ENCODE assay signal across 1 cellular context in the genomic region with DNA sequence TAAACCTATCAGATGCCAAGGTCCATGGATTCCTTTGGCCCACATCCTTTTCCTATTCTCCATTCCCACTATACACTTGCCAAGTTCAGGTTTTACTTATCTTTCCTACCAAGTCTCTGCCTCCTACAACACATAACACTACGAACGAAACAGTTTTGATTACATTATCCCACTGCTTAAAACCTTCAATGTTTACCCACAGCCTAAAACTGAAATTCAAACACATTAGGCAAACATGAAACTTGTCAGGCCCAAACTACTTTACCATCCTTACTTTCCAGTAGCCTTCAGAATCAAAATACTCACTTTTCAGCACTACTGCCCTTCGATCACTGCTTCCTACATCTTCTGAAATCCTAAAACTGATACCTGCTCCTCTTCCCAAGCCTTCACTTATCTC.
TF ChIP-seq lines count a peak whose summit lies in the region.

No MANE protein-coding gene starts in this region.

TF ChIP-seq in K562, 482 proteins besides CTCF, POLR2A, EP300 and RAD21 (continued from another document):
- TF ChIP-seq, protein P1, sequence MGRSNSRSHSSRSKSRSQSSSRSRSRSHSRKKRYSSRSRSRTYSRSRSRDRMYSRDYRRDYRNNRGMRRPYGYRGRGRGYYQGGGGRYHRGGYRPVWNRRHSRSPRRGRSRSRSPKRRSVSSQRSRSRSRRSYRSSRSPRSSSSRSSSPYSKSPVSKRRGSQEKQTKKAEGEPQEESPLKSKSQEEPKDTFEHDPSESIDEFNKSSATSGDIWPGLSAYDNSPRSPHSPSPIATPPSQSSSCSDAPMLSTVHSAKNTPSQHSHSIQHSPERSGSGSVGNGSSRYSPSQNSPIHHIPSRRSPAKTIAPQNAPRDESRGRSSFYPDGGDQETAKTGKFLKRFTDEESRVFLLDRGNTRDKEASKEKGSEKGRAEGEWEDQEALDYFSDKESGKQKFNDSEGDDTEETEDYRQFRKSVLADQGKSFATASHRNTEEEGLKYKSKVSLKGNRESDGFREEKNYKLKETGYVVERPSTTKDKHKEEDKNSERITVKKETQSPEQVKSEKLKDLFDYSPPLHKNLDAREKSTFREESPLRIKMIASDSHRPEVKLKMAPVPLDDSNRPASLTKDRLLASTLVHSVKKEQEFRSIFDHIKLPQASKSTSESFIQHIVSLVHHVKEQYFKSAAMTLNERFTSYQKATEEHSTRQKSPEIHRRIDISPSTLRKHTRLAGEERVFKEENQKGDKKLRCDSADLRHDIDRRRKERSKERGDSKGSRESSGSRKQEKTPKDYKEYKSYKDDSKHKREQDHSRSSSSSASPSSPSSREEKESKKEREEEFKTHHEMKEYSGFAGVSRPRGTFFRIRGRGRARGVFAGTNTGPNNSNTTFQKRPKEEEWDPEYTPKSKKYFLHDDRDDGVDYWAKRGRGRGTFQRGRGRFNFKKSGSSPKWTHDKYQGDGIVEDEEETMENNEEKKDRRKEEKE (IDR thresholded peaks at IDR 0.05; ENCODE audit: borderline replicate concordance in 1 of 2, control insufficient read depth in 1 of 2, low read depth in 2 of 2, low read length in 1 of 2), result peak in 1 of 2 experiments; percentile 42; a peak in 1 of 4 replicates
